ENCODE assay signal across 9 cellular contexts in genomic region chr10:102455893-102456471, GRCh38. TPM values are rescaled to one million over a fixed set of nuclear protein-coding genes. Genes with fewer than 3 reads are reported as not detected.
A peak's percentile ranks its signal among the peaks of the same experiment; 100 is the strongest.
DNase-seq lines count a peak whose midpoint lies in the region; ATAC-seq and TF ChIP-seq lines count a peak whose summit lies in the region.
"Had no signal": no experiment of that assay in that cellular context is flagged by ENCODE, and none has a peak within 500 bp of the region (broad histone marks: within the 10 kb centered on the region; RNA-seq: fewer than 3 reads in every experiment).

No MANE protein-coding gene starts in this region.

- ATAC-seq in HG02571 (IDR thresholded peaks at IDR 0.05; ENCODE audit: unreplicated experiment), result no peak

- DNase-seq in AG10803 (ENCODE audit: low read depth) (peak; percentile 84), HK-2 (ENCODE audit: unreplicated experiment) (peak; percentile 71), adipocyte (ENCODE audit: low read depth) (peak; percentile 75), kidney epithelial cell (ENCODE audit: low read depth) (peak; percentile 68), COLO668 (lab: John Stamatoyannopoulos, UW; ENCODE audit: unreplicated experiment) (no peak), AML-193 (lab: John Stamatoyannopoulos, UW) (no peak), HPDE6-E6E7 (ENCODE audit: extremely low spot score) (no peak)

- TF ChIP-seq CTCF in AG10803 (conservative IDR thresholded peaks at IDR 0.05; ENCODE audit: low read length), result no peak
- TF ChIP-seq CTCF in kidney epithelial cell (IDR thresholded peaks at IDR 0.05; ENCODE audit: insufficient read depth, low read length, poor library complexity, severe bottlenecking), result no peak

- peak overlapping the region; percentile 35 for H3K9ac ChIP-seq in adipocyte (ENCODE audit: low read length)

- no peak overlapping the region for H3K4me3 ChIP-seq in AG10803 (ENCODE audit: low read length)
- H3K4me3 ChIP-seq in adipocyte (ENCODE audit: low read length), result no peak overlapping the region
- H3K4me3 ChIP-seq in kidney epithelial cell (ENCODE audit: low read depth, low read length), result no peak overlapping the region

- H3K4me1 ChIP-seq in adipocyte (ENCODE audit: control insufficient read depth, insufficient read depth, low read length), result peaks cover 29% of the 10 kb centered on the region

- H3K36me3 ChIP-seq in adipocyte (ENCODE audit: control insufficient read depth, insufficient read depth, low read length, severe bottlenecking), result no peaks in the 10 kb centered on the region
- peaks cover 1% of the 10 kb centered on the region for H3K36me3 ChIP-seq in kidney epithelial cell (ENCODE audit: control insufficient read depth, insufficient read depth, low read length)

- H3K9me3 ChIP-seq in adipocyte (ENCODE audit: control insufficient read depth, low read length), result no peaks in the 10 kb centered on the region

- peaks cover 7% of the 10 kb centered on the region for H3K27me3 ChIP-seq in adipocyte (replicated peaks; ENCODE audit: control insufficient read depth, insufficient read depth, low read length)
- no peaks in the 10 kb centered on the region for H3K27me3 ChIP-seq in kidney epithelial cell (ENCODE audit: control insufficient read depth, insufficient read depth, low read length)

RNA-seq across cellular contexts. Expression of gene C10orf95, which starts 4.6 kb away (rescaled TPM):
- total RNA-seq in kidney epithelial cell, result 3.2 and 6.9 TPM in 2 replicates
- total RNA-seq: dermis microvascular lymphatic vessel endothelial cell had no signal

RNA-seq across cellular contexts. Expression of gene CUEDC2, which starts 23.6 kb away (rescaled TPM):
- total RNA-seq in kidney epithelial cell, result 93.9 and 132 TPM in 2 replicates

RNA-seq across cellular contexts. Expression of gene FBXL15, which starts 35.3 kb away (rescaled TPM):
- total RNA-seq in kidney epithelial cell, result 20.6 and 26.6 TPM in 2 replicates

RNA-seq across cellular contexts. Expression of gene PSD, which starts 37.4 kb away (rescaled TPM):
- total RNA-seq in kidney epithelial cell, result 2.0 and 3.8 TPM in 2 replicates

RNA-seq across cellular contexts. Expression of gene ACTR1A, which starts 46.5 kb away (rescaled TPM):
- total RNA-seq in kidney epithelial cell, result 151 and 165 TPM in 2 replicates

Comparison
In these comparisons a context has a peak if more than half of its experiments do, and no peak if none do; other contexts are left out.
1. DNase-seq: peak in AG10803 (single experiment), HK-2 (single experiment), adipocyte (single experiment) and kidney epithelial cell (single experiment); none in COLO668 (single experiment), AML-193 (0 of 2) and HPDE6-E6E7 (single experiment).